5 cellular contexts compared by ENCODE assay signal in the genomic region with DNA sequence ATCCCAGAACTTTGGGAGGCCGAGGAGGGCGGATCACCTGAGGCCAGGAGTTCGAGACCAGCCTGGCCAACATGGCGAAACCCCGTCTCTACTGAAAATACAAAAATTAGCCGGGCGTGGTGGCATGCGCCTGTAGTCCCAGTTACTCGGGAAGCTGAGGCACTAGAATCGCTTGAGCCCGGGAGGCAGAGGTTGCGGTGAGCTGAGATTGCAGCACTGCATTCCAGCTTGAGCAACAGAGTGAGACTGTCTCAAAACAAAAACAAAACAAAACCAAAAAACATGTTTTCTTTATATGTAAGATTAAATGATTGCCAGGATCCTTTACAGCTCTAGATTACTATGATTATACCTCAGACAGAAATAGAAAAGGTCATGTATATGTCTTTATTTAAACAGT.
DNase-seq lines count a peak whose midpoint lies in the region; ATAC-seq and TF ChIP-seq lines count a peak whose summit lies in the region.
"Not testable (repeated sequence)": the region's sequence is repeated elsewhere in the genome, so short reads cannot be mapped to it uniquely, and the experiment has no call there.

No MANE protein-coding gene starts in this region.

- not testable (repeated sequence) for H3K14ac ChIP-seq in trophoblast cell (ENCODE audit: low read length)

- H3K79me1 ChIP-seq in trophoblast cell (ENCODE audit: low read length) = not testable (repeated sequence)

- not testable (repeated sequence) for DNase-seq in GM23338 (ENCODE audit: low spot score); RWPE1 (ENCODE audit: low spot score); activated T-cell treated with anti-CD3 and anti-CD28 coated beads, Interleukin-2, amount 50 U/mL, for 24 hours
- DNase-seq in MCF 10A (ENCODE audit: unreplicated experiment) (peak; percentile 49), trophoblast cell (peak; percentile 61 to 75)

- not testable (repeated sequence) for H3K4me1 ChIP-seq in GM23338 (ENCODE audit: insufficient read depth); trophoblast cell (ENCODE audit: control insufficient read depth in 1 of 2, insufficient read depth in 2 of 2, low read length in 2 of 2)

- not testable (repeated sequence) for H2AK5ac ChIP-seq in trophoblast cell (ENCODE audit: low read length)

- intact Hi-C loops in MCF 10A (cut with micrococcal nuclease) = not testable (repeated sequence)

- H4K20me1 ChIP-seq in GM23338 (replicated peaks; ENCODE audit: insufficient read depth) = not testable (repeated sequence)

- not testable (repeated sequence) for H3K9me2 ChIP-seq in GM23338 (ENCODE audit: insufficient read depth)

- H3K27me3 ChIP-seq in GM23338 (ENCODE audit: insufficient read depth); trophoblast cell (ENCODE audit: insufficient read depth, low read length): not testable (repeated sequence)

- not testable (repeated sequence) for H3K4me3 Mint-ChIP-seq in GM23338; activated T-cell treated with anti-CD3 and anti-CD28 coated beads, Interleukin-2, amount 50 U/mL, for 24 hours; MCF 10A (ENCODE audit: unreplicated experiment)

- H2BK5ac ChIP-seq in trophoblast cell (ENCODE audit: low read depth, low read length, poor library complexity) = not testable (repeated sequence)

- not testable (repeated sequence) for H3K4ac ChIP-seq in trophoblast cell (ENCODE audit: low read depth, low read length)

- H4K91ac ChIP-seq in trophoblast cell (ENCODE audit: low read depth, low read length) = not testable (repeated sequence)

- H3K4me1 Mint-ChIP-seq in GM23338; activated T-cell treated with anti-CD3 and anti-CD28 coated beads, Interleukin-2, amount 50 U/mL, for 24 hours (ENCODE audit: low read depth): not testable (repeated sequence)
- peaks cover 35% of the 10 kb centered on the region for H3K4me1 Mint-ChIP-seq in MCF 10A (ENCODE audit: insufficient read depth, unreplicated experiment)

- H3K27ac ChIP-seq in GM23338 (ENCODE audit: low read depth) (peak overlapping the region; percentile 74; the same call in 1 of the 2 replicates), RWPE1 (peak overlapping the region; percentile 72)
- H3K27ac ChIP-seq in trophoblast cell (ENCODE audit: low read depth, low read length) = not testable (repeated sequence)

- H3K79me2 ChIP-seq in GM23338 (replicated peaks; ENCODE audit: insufficient read depth) = peaks cover 35% of the 10 kb centered on the region
- not testable (repeated sequence) for H3K79me2 ChIP-seq in trophoblast cell (ENCODE audit: control insufficient read depth, insufficient read depth, low read length, poor library complexity)

- H3K4me2 ChIP-seq in GM23338; trophoblast cell (ENCODE audit: low read length): not testable (repeated sequence)

- not testable (repeated sequence) for H2AFZ ChIP-seq in GM23338; trophoblast cell (ENCODE audit: insufficient read depth, low read length, poor library complexity)

- not testable (repeated sequence) for H4K8ac ChIP-seq in trophoblast cell (ENCODE audit: low read depth, low read length)

- not testable (repeated sequence) for H3K4me3 ChIP-seq in GM23338; trophoblast cell (ENCODE audit: low read depth, low read length)

- H3F3A ChIP-seq in GM23338 (replicated peaks; ENCODE audit: low read depth) = peaks cover 13% of the 10 kb centered on the region; the same call in 1 of the 2 replicates

- ATAC-seq in GM23338 = not testable (repeated sequence)

- H3K36me3 Mint-ChIP-seq in GM23338 (ENCODE audit: low read depth) (peaks cover 85% of the 10 kb centered on the region), MCF 10A (ENCODE audit: insufficient read depth, unreplicated experiment) (peaks cover 58% of the 10 kb centered on the region)
- H3K36me3 Mint-ChIP-seq in activated T-cell treated with anti-CD3 and anti-CD28 coated beads, Interleukin-2, amount 50 U/mL, for 24 hours (ENCODE audit: low read depth) = peaks cover 94% of the 10 kb centered on the region

- not testable (repeated sequence) for H3K9me3 Mint-ChIP-seq in GM23338; activated T-cell treated with anti-CD3 and anti-CD28 coated beads, Interleukin-2, amount 50 U/mL, for 24 hours; MCF 10A (ENCODE audit: unreplicated experiment)

- not testable (repeated sequence) for H3K9ac ChIP-seq in trophoblast cell (ENCODE audit: low read length)

- no CpG with 5 or more reads among the region's 12 CpGs for WGBS in trophoblast cell (ENCODE audit: extremely low coverage, insufficient coverage, insufficient read length)

- not testable (repeated sequence) for H3K27ac Mint-ChIP-seq in GM23338; MCF 10A (ENCODE audit: low read depth, unreplicated experiment)
- peak overlapping the region; percentile 14 for H3K27ac Mint-ChIP-seq in activated T-cell treated with anti-CD3 and anti-CD28 coated beads, Interleukin-2, amount 50 U/mL, for 24 hours

- TF ChIP-seq CTCF in GM23338 (conservative IDR thresholded peaks at IDR 0.05; ENCODE audit: low read depth in 2 of 2); RWPE1 (conservative IDR thresholded peaks at IDR 0.05; ENCODE audit: low read depth); MCF 10A (IDR thresholded peaks at IDR 0.05; ENCODE audit: unreplicated experiment): not testable (repeated sequence)

- H2BK120ac ChIP-seq in trophoblast cell (ENCODE audit: insufficient read depth, low read length, poor library complexity) = not testable (repeated sequence)

- not testable (repeated sequence) for H4K12ac ChIP-seq in trophoblast cell (ENCODE audit: low read depth, low read length)

- not testable (repeated sequence) for H2BK12ac ChIP-seq in trophoblast cell (ENCODE audit: low read length)

- H3K9me3 ChIP-seq in trophoblast cell (ENCODE audit: insufficient read depth, low read depth, low read length) = not testable (repeated sequence)

- peaks cover 50% of the 10 kb centered on the region; the same call in 1 of the 2 replicates for H3K36me3 ChIP-seq in GM23338 (ENCODE audit: insufficient read depth)
- H3K36me3 ChIP-seq in trophoblast cell (ENCODE audit: control insufficient read depth in 1 of 2, insufficient read depth in 2 of 2, low read length in 2 of 2) = not testable (repeated sequence)

- POLR2A ChIA-PET in RWPE1 (lab: Yijun Ruan, JAX; ENCODE audit: low non-redundant PET) = not testable (repeated sequence)
- POLR2A ChIA-PET in MCF 10A (lab: Yijun Ruan, JAX) = interaction anchor here (0.8 to 1.9 kb wide), 2 partner anchors 41 to 65 kb away, joined by 3 to 7 read pairs; no protein-coding TSS in a partner anchor

- H3K27me3 Mint-ChIP-seq in GM23338 (ENCODE audit: insufficient read depth, low read depth, poor library complexity); activated T-cell treated with anti-CD3 and anti-CD28 coated beads, Interleukin-2, amount 50 U/mL, for 24 hours; MCF 10A (ENCODE audit: insufficient read depth, unreplicated experiment): not testable (repeated sequence)

- not testable (repeated sequence) for H3K23ac ChIP-seq in trophoblast cell (ENCODE audit: low read length)

- CTCF ChIA-PET in RWPE1 (lab: Yijun Ruan, JAX) = not testable (repeated sequence)
- CTCF ChIA-PET in MCF 10A (lab: Yijun Ruan, JAX) = interaction anchor here (0.5 to 1.0 kb wide), 2 partner anchors 13 to 36 kb away, joined by 3 to 4 read pairs; no protein-coding TSS in a partner anchor

- BruUV-seq in MCF 10A (replicated peaks; lab: Mats Ljungman, UMichigan) = not testable (repeated sequence)

- H3K18ac ChIP-seq in trophoblast cell (ENCODE audit: low read length) = not testable (repeated sequence)
